ENCODE assay signal across 3 cellular contexts in genomic region chr7:75518842-75519241, GRCh38. TPM values are rescaled to one million over a fixed set of nuclear protein-coding genes. Genes with fewer than 3 reads are reported as not detected.
"Had no signal": no experiment of that assay in that cellular context is flagged by ENCODE, and none has a peak within 500 bp of the region (broad histone marks: within the 10 kb centered on the region; RNA-seq: fewer than 3 reads in every experiment).

No MANE protein-coding gene starts in this region.

RNA-seq across cellular contexts. Expression of gene SPDYE5, which starts 26.7 kb away (rescaled TPM):
- total RNA-seq: Peyer's patch, Right ventricle myocardium superior, SJSA1 had no signal
